Comparison of ENCODE assay signal across 14 cellular contexts in genomic region chr3:48367201-48367600, GRCh38. TPM values are rescaled to one million over a fixed set of nuclear protein-coding genes. Genes with fewer than 3 reads are reported as not detected.
DNase-seq lines count a peak whose midpoint lies in the region; ATAC-seq and TF ChIP-seq lines count a peak whose summit lies in the region.
"Had no signal": no experiment of that assay in that cellular context is flagged by ENCODE, and none has a peak within 500 bp of the region (broad histone marks: within the 10 kb centered on the region; RNA-seq: fewer than 3 reads in every experiment).

No MANE protein-coding gene starts in this region.

- H3K27me3 ChIP-seq in cardiac muscle cell (no peaks in the 10 kb centered on the region), right atrium auricular region (no peaks in the 10 kb centered on the region), colonic mucosa (no peaks in the 10 kb centered on the region), thyroid gland (no peaks in the 10 kb centered on the region), foreskin keratinocyte (no peaks in the 10 kb centered on the region)
- H3K27me3 ChIP-seq: dorsolateral prefrontal cortex, SJSA1 had no signal

- H3K27ac ChIP-seq in cardiac muscle cell, result no peak overlapping the region
- H3K27ac ChIP-seq in right atrium auricular region, result no peak overlapping the region
- H3K27ac ChIP-seq in colonic mucosa, result no peak overlapping the region
- no peak overlapping the region for H3K27ac ChIP-seq in thyroid gland
- no peak overlapping the region for H3K27ac ChIP-seq in foreskin keratinocyte
- H3K27ac ChIP-seq: SJSA1 had no signal

- no peak for ATAC-seq in stimulated activated naive CD8-positive, alpha-beta T cell treated with anti-CD3 and anti-CD28 coated beads, Interleukin-15, Interleukin-2, amounts not matched to agents 100 U/mL and 50 U/mL, for 24 hours
- ATAC-seq in foreskin keratinocyte, result no peak

- intact Hi-C loops in colonic mucosa (cut with DNase I), result no loop called here
- intact Hi-C loops in thyroid gland (cut with DNase I), result no loop called here

- peak; percentile 12 to 40 for DNase-seq in cardiac muscle cell (ENCODE audit: low read depth in 1 of 2, low spot score in 1 of 2)
- DNase-seq in right atrium auricular region (ENCODE audit: low spot score), result no peak
- peak; percentile 92 to 97 for DNase-seq in NCI-H524 (lab: John Stamatoyannopoulos, UW)
- peak; percentile 42 for DNase-seq in colonic mucosa
- DNase-seq in thyroid gland, result peak; percentile 80 to 81
- DNase-seq in stimulated activated naive CD8-positive, alpha-beta T cell treated with anti-CD3 and anti-CD28 coated beads, Interleukin-15, Interleukin-2, amounts not matched to agents 100 U/mL and 50 U/mL, for 24 hours, result no peak
- no peak for DNase-seq in activated effector memory CD4-positive, alpha-beta T cell treated with Interleukin-2 at 50 U/mL for 16 hours
- no peak for DNase-seq in foreskin keratinocyte
- DNase-seq: activated B cell treated with CpG ODN at 0.5 μM for 24 hours; NCI-H446 treated with DMSO at 0.1 percent for 48 hours; stimulated activated CD4-positive, alpha-beta T cell treated with anti-CD3 and anti-CD28 coated beads, Interleukin-4, amount 100 ng/mL, for 4 hours; stimulated activated naive CD4-positive, alpha-beta T cell treated with Interleukin-2 at 50 U/mL for 16 hours had no signal

- no peak overlapping the region for H3K4me3 ChIP-seq in cardiac muscle cell
- no peak overlapping the region for H3K4me3 ChIP-seq in right atrium auricular region
- H3K4me3 ChIP-seq in colonic mucosa, result no peak overlapping the region
- no peak overlapping the region for H3K4me3 ChIP-seq in thyroid gland (replicated peaks in 1 of 3)
- H3K4me3 ChIP-seq: dorsolateral prefrontal cortex, SJSA1 had no signal

- H3K36me3 ChIP-seq in cardiac muscle cell (no peaks in the 10 kb centered on the region), right atrium auricular region (no peaks in the 10 kb centered on the region), colonic mucosa (no peaks in the 10 kb centered on the region), thyroid gland (no peaks in the 10 kb centered on the region)
- H3K36me3 ChIP-seq: SJSA1 had no signal

- no peak for TF ChIP-seq CTCF in cardiac muscle cell (IDR thresholded peaks at IDR 0.05; ENCODE audit: low read depth, low read length)
- TF ChIP-seq CTCF in right atrium auricular region (IDR thresholded peaks at IDR 0.05), result no peak
- TF ChIP-seq CTCF in colonic mucosa (IDR thresholded peaks at IDR 0.05), result no peak
- TF ChIP-seq CTCF in thyroid gland (IDR thresholded peaks at IDR 0.05), result no peak
- no peak for TF ChIP-seq CTCF in foreskin keratinocyte (conservative IDR thresholded peaks at IDR 0.05)

- H3K9me3 ChIP-seq in cardiac muscle cell (ENCODE audit: low read depth) (no peaks in the 10 kb centered on the region), right atrium auricular region (peaks cover 0 to 2% of the 10 kb centered on the region in 2 donors), colonic mucosa (no peaks in the 10 kb centered on the region), thyroid gland (no peaks in the 10 kb centered on the region)
- H3K9me3 ChIP-seq: SJSA1 had no signal

- TF ChIP-seq POLR2A in thyroid gland (IDR thresholded peaks at IDR 0.05), result no peak

- H3K4me1 ChIP-seq in cardiac muscle cell (ENCODE audit: low read depth) (peaks cover 10% of the 10 kb centered on the region), right atrium auricular region (no peaks in the 10 kb centered on the region), colonic mucosa (no peaks in the 10 kb centered on the region), thyroid gland (peaks cover 12 to 21% of the 10 kb centered on the region in 2 donors), foreskin keratinocyte (no peaks in the 10 kb centered on the region)
- H3K4me1 ChIP-seq: SJSA1 had no signal

- H3K9ac ChIP-seq in colonic mucosa (ENCODE audit: low read depth in 2 of 2, low read length in 2 of 2), result no peak overlapping the region

RNA-seq across cellular contexts. Expression of gene FBXW12, which starts 4.8 kb away (rescaled TPM):
- total RNA-seq in cardiac muscle cell (0.51 TPM in 1 of 2 replicates, not detected in the other), right atrium auricular region (not detected), colonic mucosa (not detected), thyroid gland (not detected), foreskin keratinocyte (not detected in 2 replicates)
- polyA plus RNA-seq in cardiac muscle cell (0.39 TPM in 1 of 2 replicates, not detected in the other), foreskin keratinocyte (not detected in 2 replicates)
- total RNA-seq: activated B cell treated with CpG ODN at 0.5 μM for 24 hours, SJSA1 had no signal

RNA-seq across cellular contexts. Expression of gene SPINK8, which starts 33.7 kb away (rescaled TPM):
- not detected in 2 replicates for total RNA-seq in cardiac muscle cell
- not detected in 2 replicates for polyA plus RNA-seq in cardiac muscle cell
- total RNA-seq in right atrium auricular region, result not detected
- total RNA-seq in colonic mucosa, result not detected
- not detected for total RNA-seq in thyroid gland
- not detected in 2 replicates for total RNA-seq in foreskin keratinocyte
- not detected in 2 replicates for polyA plus RNA-seq in foreskin keratinocyte
- total RNA-seq: activated B cell treated with CpG ODN at 0.5 μM for 24 hours, SJSA1 had no signal

Comparison
In these comparisons a context has a peak if more than half of its experiments do, and no peak if none do; other contexts are left out.
1. DNase-seq: peak in cardiac muscle cell (2 of 2), NCI-H524 (2 of 2), colonic mucosa (single experiment) and thyroid gland (2 of 2); none in right atrium auricular region (single experiment), stimulated activated naive CD8-positive, alpha-beta T cell treated with anti-CD3 and anti-CD28 coated beads, Interleukin-15, Interleukin-2, amounts not matched to agents 100 U/mL and 50 U/mL, for 24 hours (single experiment), activated effector memory CD4-positive, alpha-beta T cell treated with Interleukin-2 at 50 U/mL for 16 hours (single experiment) and foreskin keratinocyte (0 of 2).